21 cellular contexts compared by ENCODE assay signal in genomic region chr14:24151404-24152080, GRCh38.
"Had no signal": no experiment of that assay in that cellular context is flagged by ENCODE, and none has a peak within 500 bp of the region (broad histone marks: within the 10 kb centered on the region; RNA-seq: fewer than 3 reads in every experiment).

No MANE protein-coding gene starts in this region.

- H3K9me3 ChIP-seq: esophagus muscularis mucosa, gastrocnemius medialis, left ventricle myocardium inferior, neutrophil, psoas muscle, right lobe of liver, tibial artery, upper lobe of left lung, vagina had no signal

- H3K27ac ChIP-seq: epithelial cell of prostate, esophagus muscularis mucosa, gastrocnemius medialis, left ventricle myocardium inferior, neutrophil, psoas muscle, right lobe of liver, tibial artery, upper lobe of left lung, vagina had no signal

- H3K27me3 Mint-ChIP-seq: effector memory CD8-positive, alpha-beta T cell; natural killer cell treated with Interleukin-12 subunit alpha and Interleukin-12 subunit beta and Interleukin-15 and Interleukin-18, amount 100 ng/mL, for 72 hours; stimulated activated memory B cell treated with anti-CD40 and anti-IgM and Interleukin-4, amounts not matched to agents 10 μg/mL and 1 μg/mL and 100 μg/mL, for 72 hours; stimulated activated naive CD8-positive, alpha-beta T cell treated with anti-CD3 and anti-CD28 coated beads, Interleukin-15, Interleukin-2, amounts not matched to agents 100 ng/mL and 50 ng/mL, for 24 hours had no signal

- H3K27me3 ChIP-seq: esophagus muscularis mucosa, gastrocnemius medialis, neutrophil, right lobe of liver, tibial artery, upper lobe of left lung, vagina had no signal

- H3K9me3 Mint-ChIP-seq: effector memory CD8-positive, alpha-beta T cell; natural killer cell treated with Interleukin-12 subunit alpha and Interleukin-12 subunit beta and Interleukin-15 and Interleukin-18, amount 100 ng/mL, for 72 hours; stimulated activated memory B cell treated with anti-CD40 and anti-IgM and Interleukin-4, amounts not matched to agents 10 μg/mL and 1 μg/mL and 100 μg/mL, for 72 hours; stimulated activated naive CD8-positive, alpha-beta T cell treated with anti-CD3 and anti-CD28 coated beads, Interleukin-15, Interleukin-2, amounts not matched to agents 100 ng/mL and 50 ng/mL, for 24 hours had no signal

- ATAC-seq: effector memory CD8-positive, alpha-beta T cell; gastrocnemius medialis; natural killer cell treated with Interleukin-12 subunit alpha and Interleukin-12 subunit beta and Interleukin-15 and Interleukin-18, amount 100 ng/mL, for 72 hours; psoas muscle; right lobe of liver; stimulated activated memory B cell treated with anti-CD40 and anti-IgM and Interleukin-4, amounts not matched to agents 10 μg/mL and 1 μg/mL and 100 μg/mL, for 72 hours had no signal

- H3K4me3 ChIP-seq: esophagus muscularis mucosa, gastrocnemius medialis, left ventricle myocardium inferior, lung, psoas muscle, right lobe of liver, tibial artery, upper lobe of left lung, vagina had no signal

- DNase-seq: effector memory CD8-positive, alpha-beta T cell; gastrocnemius medialis; islet precursor cell; left ventricle myocardium inferior; mesenchymal stem cell; midbrain; retina; stimulated activated CD4-positive, alpha-beta T cell treated with anti-CD3 and anti-CD28 coated beads, Interleukin-4, amount 100 ng/mL, for 1 hour; stimulated activated CD8-positive, alpha-beta memory T cell treated with anti-CD3 and anti-CD28 coated beads, Interleukin-4, amount 100 ng/mL, for 48 hours; tibial artery; upper lobe of left lung had no signal

- H3K4me3 Mint-ChIP-seq: effector memory CD8-positive, alpha-beta T cell; natural killer cell treated with Interleukin-12 subunit alpha and Interleukin-12 subunit beta and Interleukin-15 and Interleukin-18, amount 100 ng/mL, for 72 hours; stimulated activated memory B cell treated with anti-CD40 and anti-IgM and Interleukin-4, amounts not matched to agents 10 μg/mL and 1 μg/mL and 100 μg/mL, for 72 hours; stimulated activated naive CD8-positive, alpha-beta T cell treated with anti-CD3 and anti-CD28 coated beads, Interleukin-15, Interleukin-2, amounts not matched to agents 100 ng/mL and 50 ng/mL, for 24 hours had no signal

- H3K27ac Mint-ChIP-seq: natural killer cell treated with Interleukin-12 subunit alpha and Interleukin-12 subunit beta and Interleukin-15 and Interleukin-18, amount 100 ng/mL, for 72 hours; stimulated activated naive CD8-positive, alpha-beta T cell treated with anti-CD3 and anti-CD28 coated beads, Interleukin-15, Interleukin-2, amounts not matched to agents 100 ng/mL and 50 ng/mL, for 24 hours had no signal
